2 cellular contexts compared by ENCODE assay signal in the genomic region with DNA sequence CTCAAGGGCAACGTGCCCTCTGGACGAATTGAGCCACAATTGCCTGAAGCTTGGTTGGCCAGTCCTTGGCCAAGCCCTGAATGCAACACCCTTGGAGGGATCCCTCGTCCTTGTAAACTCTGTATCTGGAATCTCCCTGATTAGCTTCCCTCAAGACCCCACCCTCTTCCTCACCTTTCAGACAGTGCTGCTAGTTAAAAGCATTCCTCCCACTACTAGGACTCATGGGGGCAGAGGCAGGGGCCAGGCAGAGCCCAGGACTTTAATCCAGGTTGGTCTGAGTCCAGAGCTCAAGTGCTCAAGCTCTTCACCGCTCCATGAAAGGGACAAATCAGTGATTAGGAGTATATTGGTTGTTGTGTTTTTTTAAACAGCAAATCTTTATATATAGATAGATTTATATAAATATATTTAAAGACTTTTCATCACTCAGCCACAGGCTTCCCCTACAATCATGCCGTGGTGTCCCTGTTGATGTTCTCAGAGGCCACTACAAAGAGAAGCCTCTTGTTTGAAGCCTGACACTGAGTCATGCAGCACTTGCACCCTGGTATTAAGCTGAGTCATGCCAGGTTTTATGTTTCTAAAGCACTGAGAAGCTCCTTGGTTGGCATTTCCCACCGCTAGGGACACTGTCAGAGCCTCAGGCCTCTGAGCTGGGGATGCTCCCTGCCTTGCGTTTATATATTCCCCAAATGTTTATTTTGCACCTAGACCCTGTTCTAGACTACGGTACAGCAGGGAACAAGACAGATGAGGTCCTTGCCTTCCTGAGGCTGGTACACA.
TF ChIP-seq lines count a peak whose summit lies in the region.

No MANE protein-coding gene starts in this region.

TF ChIP-seq in SK-N-SH, 30 proteins besides CTCF, POLR2A, EP300 and RAD21 (continued from another document):
- TF ChIP-seq, protein P1, sequence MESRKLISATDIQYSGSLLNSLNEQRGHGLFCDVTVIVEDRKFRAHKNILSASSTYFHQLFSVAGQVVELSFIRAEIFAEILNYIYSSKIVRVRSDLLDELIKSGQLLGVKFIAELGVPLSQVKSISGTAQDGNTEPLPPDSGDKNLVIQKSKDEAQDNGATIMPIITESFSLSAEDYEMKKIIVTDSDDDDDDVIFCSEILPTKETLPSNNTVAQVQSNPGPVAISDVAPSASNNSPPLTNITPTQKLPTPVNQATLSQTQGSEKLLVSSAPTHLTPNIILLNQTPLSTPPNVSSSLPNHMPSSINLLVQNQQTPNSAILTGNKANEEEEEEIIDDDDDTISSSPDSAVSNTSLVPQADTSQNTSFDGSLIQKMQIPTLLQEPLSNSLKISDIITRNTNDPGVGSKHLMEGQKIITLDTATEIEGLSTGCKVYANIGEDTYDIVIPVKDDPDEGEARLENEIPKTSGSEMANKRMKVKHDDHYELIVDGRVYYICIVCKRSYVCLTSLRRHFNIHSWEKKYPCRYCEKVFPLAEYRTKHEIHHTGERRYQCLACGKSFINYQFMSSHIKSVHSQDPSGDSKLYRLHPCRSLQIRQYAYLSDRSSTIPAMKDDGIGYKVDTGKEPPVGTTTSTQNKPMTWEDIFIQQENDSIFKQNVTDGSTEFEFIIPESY (IDR thresholded peaks at IDR 0.05; ENCODE audit: borderline replicate concordance, low read depth) = no peak
- TF ChIP-seq EZH2phosphoT487 (IDR thresholded peaks at IDR 0.05; ENCODE audit: borderline replicate concordance, low read depth) = no peak
- TF ChIP-seq POLR2AphosphoS5 (IDR thresholded peaks at IDR 0.05; ENCODE audit: low read depth, low read length) = no peak
- TF ChIP-seq GABPA (IDR thresholded peaks at IDR 0.05; ENCODE audit: low read depth) = no peak
- no peak for TF ChIP-seq ELF1 (IDR thresholded peaks at IDR 0.05)
- TF ChIP-seq RCOR1 (IDR thresholded peaks at IDR 0.05; ENCODE audit: low read length) = no peak
- TF ChIP-seq, protein P2, sequence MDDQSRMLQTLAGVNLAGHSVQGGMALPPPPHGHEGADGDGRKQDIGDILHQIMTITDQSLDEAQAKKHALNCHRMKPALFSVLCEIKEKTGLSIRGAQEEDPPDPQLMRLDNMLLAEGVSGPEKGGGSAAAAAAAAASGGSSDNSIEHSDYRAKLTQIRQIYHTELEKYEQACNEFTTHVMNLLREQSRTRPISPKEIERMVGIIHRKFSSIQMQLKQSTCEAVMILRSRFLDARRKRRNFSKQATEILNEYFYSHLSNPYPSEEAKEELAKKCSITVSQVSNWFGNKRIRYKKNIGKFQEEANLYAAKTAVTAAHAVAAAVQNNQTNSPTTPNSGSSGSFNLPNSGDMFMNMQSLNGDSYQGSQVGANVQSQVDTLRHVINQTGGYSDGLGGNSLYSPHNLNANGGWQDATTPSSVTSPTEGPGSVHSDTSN (IDR thresholded peaks at IDR 0.05) = no peak

TF ChIP-seq in SK-N-SH treated with all-trans-retinoic acid at 6 μM for 48 hours, 23 proteins besides CTCF, POLR2A, EP300 and RAD21 (continued from another document):
- TF ChIP-seq, protein P3, sequence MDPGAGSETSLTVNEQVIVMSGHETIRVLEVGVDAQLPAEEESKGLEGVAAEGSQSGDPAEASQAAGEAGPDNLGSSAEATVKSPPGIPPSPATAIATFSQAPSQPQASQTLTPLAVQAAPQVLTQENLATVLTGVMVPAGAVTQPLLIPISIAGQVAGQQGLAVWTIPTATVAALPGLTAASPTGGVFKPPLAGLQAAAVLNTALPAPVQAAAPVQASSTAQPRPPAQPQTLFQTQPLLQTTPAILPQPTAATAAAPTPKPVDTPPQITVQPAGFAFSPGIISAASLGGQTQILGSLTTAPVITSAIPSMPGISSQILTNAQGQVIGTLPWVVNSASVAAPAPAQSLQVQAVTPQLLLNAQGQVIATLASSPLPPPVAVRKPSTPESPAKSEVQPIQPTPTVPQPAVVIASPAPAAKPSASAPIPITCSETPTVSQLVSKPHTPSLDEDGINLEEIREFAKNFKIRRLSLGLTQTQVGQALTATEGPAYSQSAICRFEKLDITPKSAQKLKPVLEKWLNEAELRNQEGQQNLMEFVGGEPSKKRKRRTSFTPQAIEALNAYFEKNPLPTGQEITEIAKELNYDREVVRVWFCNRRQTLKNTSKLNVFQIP (CRISPR knock-in tag; IDR thresholded peaks at IDR 0.05; ENCODE audit: borderline replicate concordance, low read depth) = no peak
- TF ChIP-seq ZNF565 (CRISPR knock-in tag; conservative IDR thresholded peaks at IDR 0.05; ENCODE audit: low read depth) = no peak
- TF ChIP-seq PPARA (CRISPR knock-in tag; IDR thresholded peaks at IDR 0.05; ENCODE audit: borderline replicate concordance) = no peak
- TF ChIP-seq, protein P4, sequence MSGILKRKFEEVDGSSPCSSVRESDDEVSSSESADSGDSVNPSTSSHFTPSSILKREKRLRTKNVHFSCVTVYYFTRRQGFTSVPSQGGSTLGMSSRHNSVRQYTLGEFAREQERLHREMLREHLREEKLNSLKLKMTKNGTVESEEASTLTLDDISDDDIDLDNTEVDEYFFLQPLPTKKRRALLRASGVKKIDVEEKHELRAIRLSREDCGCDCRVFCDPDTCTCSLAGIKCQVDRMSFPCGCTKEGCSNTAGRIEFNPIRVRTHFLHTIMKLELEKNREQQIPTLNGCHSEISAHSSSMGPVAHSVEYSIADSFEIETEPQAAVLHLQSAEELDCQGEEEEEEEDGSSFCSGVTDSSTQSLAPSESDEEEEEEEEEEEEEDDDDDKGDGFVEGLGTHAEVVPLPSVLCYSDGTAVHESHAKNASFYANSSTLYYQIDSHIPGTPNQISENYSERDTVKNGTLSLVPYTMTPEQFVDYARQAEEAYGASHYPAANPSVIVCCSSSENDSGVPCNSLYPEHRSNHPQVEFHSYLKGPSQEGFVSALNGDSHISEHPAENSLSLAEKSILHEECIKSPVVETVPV (CRISPR knock-in tag; IDR thresholded peaks at IDR 0.05) = no peak
- no peak for TF ChIP-seq RARB (CRISPR knock-in tag; IDR thresholded peaks at IDR 0.05)
- no peak for TF ChIP-seq ZC3H10 (CRISPR knock-in tag; IDR thresholded peaks at IDR 0.05)
- TF ChIP-seq BACH2 (CRISPR knock-in tag; IDR thresholded peaks at IDR 0.05; ENCODE audit: borderline replicate concordance) = no peak
